Comparison of ENCODE assay signal across 8 cellular contexts in genomic region chr2:20448246-20449046, GRCh38. TPM values are rescaled to one million over a fixed set of nuclear protein-coding genes. Genes with fewer than 3 reads are reported as not detected.
DNase-seq lines count a peak whose midpoint lies in the region; ATAC-seq and TF ChIP-seq lines count a peak whose summit lies in the region.

No MANE protein-coding gene starts in this region.

- no peak for ATAC-seq in lower lobe of right lung
- no peak for ATAC-seq in thoracic aorta (ENCODE audit: insufficient number of reproducible peaks, low FRiP score, low read depth)

- H3K9me3 ChIP-seq in A673 (ENCODE audit: low read depth, low read length, poor library complexity, severe bottlenecking) (no peaks in the 10 kb centered on the region), lower lobe of right lung (no peaks in the 10 kb centered on the region), thoracic aorta (no peaks in the 10 kb centered on the region)

- H3K4me3 ChIP-seq in A673 (ENCODE audit: low read depth, low read length, poor library complexity, severe bottlenecking) = peak overlapping the region; percentile 81
- H3K4me3 ChIP-seq in cardiac fibroblast (replicated peaks in 1 of 2; ENCODE audit: low read depth in 2 of 2, low read length in 2 of 2) = peak overlapping the region; percentile 88 to 98
- H3K4me3 ChIP-seq in lower lobe of right lung = peak overlapping the region; percentile 89
- H3K4me3 ChIP-seq in thoracic aorta = peak overlapping the region; percentile 97

- H3K27me3 ChIP-seq in A673 (replicated peaks; ENCODE audit: insufficient read depth, low read depth, low read length, poor library complexity) (no peaks in the 10 kb centered on the region), lower lobe of right lung (ENCODE audit: low read depth) (no peaks in the 10 kb centered on the region), thoracic aorta (replicated peaks; ENCODE audit: insufficient read depth) (no peaks in the 10 kb centered on the region)

- TSS peak; percentile 87 for BruUV-seq in A673 (replicated peaks; lab: Mats Ljungman, UMichigan)

- no peak for DNase-seq in A673 (ENCODE audit: low spot score)
- peak; percentile 23 for DNase-seq in HT-29 (ENCODE audit: low spot score)
- peak; percentile 37 to 64 for DNase-seq in cardiac fibroblast (ENCODE audit: low read depth in 2 of 2)
- no peak for DNase-seq in lower lobe of right lung
- no peak for DNase-seq in thoracic aorta (ENCODE audit: low spot score)
- DNase-seq in effector CD8-positive, alpha-beta T cell (lab: John Stamatoyannopoulos, UW) = no peak
- DNase-seq in activated CD4-positive, alpha-beta T cell treated with anti-CD3 and anti-CD28 coated beads for 48 hours = no peak
- DNase-seq in OCI-M1 (lab: John Stamatoyannopoulos, UW) = no peak

- TF ChIP-seq CTCF in A673 (conservative IDR thresholded peaks at IDR 0.05; ENCODE audit: low read depth, low read length) (no peak), cardiac fibroblast (IDR thresholded peaks at IDR 0.05; ENCODE audit: low read depth, low read length) (no peak), lower lobe of right lung (IDR thresholded peaks at IDR 0.05) (no peak), thoracic aorta (IDR thresholded peaks at IDR 0.05) (no peak)

- H3K4me1 ChIP-seq in A673 (ENCODE audit: insufficient read depth, low read length, poor library complexity, severe bottlenecking) (peaks cover 15% of the 10 kb centered on the region), lower lobe of right lung (peaks cover 47% of the 10 kb centered on the region), thoracic aorta (ENCODE audit: control insufficient read depth in 1 of 2, low read depth in 2 of 2) (peaks cover 11 to 33% of the 10 kb centered on the region in 2 donors)

- H3K27ac ChIP-seq in A673 (ENCODE audit: low read depth, low read length, poor library complexity, severe bottlenecking) = no peak overlapping the region
- H3K27ac ChIP-seq in lower lobe of right lung = peak overlapping the region; percentile 100
- peak overlapping the region; percentile 98 to 99 for H3K27ac ChIP-seq in thoracic aorta

- CTCF ChIA-PET in A673 (lab: Charles Lee) = no interaction called here

- POLR2A ChIA-PET in A673 (lab: Charles Lee; ENCODE audit: low non-redundant PET) = no interaction called here

- intact Hi-C loops in A673 (cut with micrococcal nuclease; ENCODE audit: unreplicated experiment) = no loop called here
- intact Hi-C loops in lower lobe of right lung (cut with DNase I) = loop anchor here (10.0 kb wide), 1 partner anchor 186 kb away; no protein-coding TSS in a partner anchor

- no peaks in the 10 kb centered on the region for H3K36me3 ChIP-seq in A673 (ENCODE audit: insufficient read depth, low read length, poor library complexity, severe bottlenecking)
- peaks cover 19% of the 10 kb centered on the region for H3K36me3 ChIP-seq in lower lobe of right lung
- peaks cover 23% of the 10 kb centered on the region for H3K36me3 ChIP-seq in thoracic aorta

RNA-seq across cellular contexts. Expression of gene RHOB, which starts 1.6 kb away (rescaled TPM):
- total RNA-seq in A673 (2021) (24.1 and 31.5 TPM in 2 replicates), lower lobe of right lung (176 TPM), thoracic aorta (1,000 to 10,000 TPM in 1 of 2 donors, 100 to 1,000 TPM in 1; 805 to 1,722 TPM)
- 702 and 712 TPM in 2 replicates for total RNA-seq in HT-29 (2014; rRNA removed; shearing (Covaris generic))

Comparison
In these comparisons a context has a peak if more than half of its experiments do, and no peak if none do; other contexts are left out.
1. DNase-seq: peak in HT-29 (single experiment) and cardiac fibroblast (2 of 2); none in A673 (single experiment), lower lobe of right lung (single experiment), thoracic aorta (single experiment), effector CD8-positive, alpha-beta T cell (single experiment), activated CD4-positive, alpha-beta T cell treated with anti-CD3 and anti-CD28 coated beads for 48 hours (single experiment) and OCI-M1 (single experiment).
2. Peak in every context shown above with its lines, with median percentiles within 50 percentile points of each other: H3K4me3 ChIP-seq.